8 cellular contexts compared by ENCODE assay signal in genomic region chr14:100159865-100160533, GRCh38. TPM values are rescaled to one million over a fixed set of nuclear protein-coding genes. Genes with fewer than 3 reads are reported as not detected.
DNase-seq lines count a peak whose midpoint lies in the region; ATAC-seq and TF ChIP-seq lines count a peak whose summit lies in the region.

No MANE protein-coding gene starts in this region.

- POLR2A ChIA-PET in CD8-positive, alpha-beta memory T cell (lab: Charles Lee), result interaction anchor here (1.1 kb wide), 1 partner anchor 22 kb away, joined by 3 read pairs; no protein-coding TSS in a partner anchor

- no peak overlapping the region for H3K27ac Mint-ChIP-seq in CD8-positive, alpha-beta memory T cell
- H3K27ac Mint-ChIP-seq in activated naive CD8-positive, alpha-beta T cell treated with anti-CD3 and anti-CD28 coated beads, Interleukin-2, amount 50 U/mL, for 24 hours, result no peak overlapping the region
- H3K27ac Mint-ChIP-seq in mesothelial cell of epicardium, result no peak overlapping the region

- H3K27me3 Mint-ChIP-seq in CD8-positive, alpha-beta memory T cell, result peaks cover 26 to 27% of the 10 kb centered on the region in 2 donors
- peaks cover 16% of the 10 kb centered on the region for H3K27me3 Mint-ChIP-seq in activated naive CD8-positive, alpha-beta T cell treated with anti-CD3 and anti-CD28 coated beads, Interleukin-2, amount 50 U/mL, for 24 hours
- H3K27me3 Mint-ChIP-seq in mesothelial cell of epicardium (ENCODE audit: low read depth), result peaks cover 60% of the 10 kb centered on the region

- no peaks in the 10 kb centered on the region for H3K36me3 ChIP-seq in CD8-positive, alpha-beta memory T cell (ENCODE audit: insufficient read depth, low read length)
- no peaks in the 10 kb centered on the region for H3K36me3 ChIP-seq in HAP-1 (replicated peaks)
- no peaks in the 10 kb centered on the region for H3K36me3 ChIP-seq in aorta (ENCODE audit: control insufficient read depth in 1 of 2, insufficient read depth in 2 of 2, low read length in 1 of 2)

- CTCF ChIA-PET in CD8-positive, alpha-beta memory T cell (lab: Charles Lee), result interaction anchor here (0.7 kb wide), 1 partner anchor 33 kb away, joined by 3 read pairs; no protein-coding TSS in a partner anchor

- no peak overlapping the region for H3K4me3 ChIP-seq in CD8-positive, alpha-beta memory T cell (ENCODE audit: low read length)
- H3K4me3 ChIP-seq in HAP-1 (peak overlapping the region; percentile 26), aorta (ENCODE audit: low read length in 2 of 2) (no peak overlapping the region)

- in situ Hi-C loops in HAP-1 (cut with MboI; ENCODE audit: low sequenced_read_pairs), result no loop called here

- intact Hi-C loops in aorta (cut with DNase I), result no loop called here

- no peak for DNase-seq in CD8-positive, alpha-beta memory T cell
- DNase-seq in HAP-1 (ENCODE audit: low spot score in 2 of 2), result no peak
- DNase-seq in activated naive CD8-positive, alpha-beta T cell treated with anti-CD3 and anti-CD28 coated beads, Interleukin-2, amount 50 U/mL, for 24 hours, result no peak
- no peak for DNase-seq in mesothelial cell of epicardium (ENCODE audit: low spot score in 2 of 2, unreplicated experiment in 2 of 2)
- no peak for DNase-seq in aorta
- DNase-seq in stimulated activated CD4-positive, alpha-beta T cell treated with anti-CD3 and anti-CD28 coated beads, Interleukin-12 subunit alpha, Interleukin-12 subunit beta, amount 100 ng/mL, for 4 hours, result no peak

- peaks cover 2 to 10% (median 5%) of the 10 kb centered on the region in 3 donors for H3K4me1 Mint-ChIP-seq in CD8-positive, alpha-beta memory T cell
- peaks cover 6% of the 10 kb centered on the region for H3K4me1 Mint-ChIP-seq in activated naive CD8-positive, alpha-beta T cell treated with anti-CD3 and anti-CD28 coated beads, Interleukin-2, amount 50 U/mL, for 24 hours
- peaks cover 10% of the 10 kb centered on the region for H3K4me1 Mint-ChIP-seq in mesothelial cell of epicardium

- no peak overlapping the region for H3K27ac ChIP-seq in CD8-positive, alpha-beta memory T cell (ENCODE audit: low read depth, low read length)
- no peak overlapping the region for H3K27ac ChIP-seq in aorta (ENCODE audit: low read depth in 1 of 2, low read length in 2 of 2)

- 8 to 10% methylated on average over 28 to 39 of the region's 39 CpGs for WGBS in aorta, 2 donors

- H3K9me3 ChIP-seq in CD8-positive, alpha-beta memory T cell (ENCODE audit: low read length), result no peaks in the 10 kb centered on the region
- no peaks in the 10 kb centered on the region; the same call in 1 of the 2 replicates for H3K9me3 ChIP-seq in HAP-1
- H3K9me3 ChIP-seq in aorta (ENCODE audit: control insufficient read depth, low read length), result peaks cover 2% of the 10 kb centered on the region

- peaks cover 0 to 4% (median 0%) of the 10 kb centered on the region in 3 donors for H3K36me3 Mint-ChIP-seq in CD8-positive, alpha-beta memory T cell
- peaks cover 1% of the 10 kb centered on the region for H3K36me3 Mint-ChIP-seq in activated naive CD8-positive, alpha-beta T cell treated with anti-CD3 and anti-CD28 coated beads, Interleukin-2, amount 50 U/mL, for 24 hours (ENCODE audit: low read depth)
- H3K36me3 Mint-ChIP-seq in mesothelial cell of epicardium, result peaks cover 2% of the 10 kb centered on the region

- H3K4me3 Mint-ChIP-seq in CD8-positive, alpha-beta memory T cell, result peak overlapping the region in 6 of 7 donors; percentile 41 to 66 (median 54)
- H3K4me3 Mint-ChIP-seq in activated naive CD8-positive, alpha-beta T cell treated with anti-CD3 and anti-CD28 coated beads, Interleukin-2, amount 50 U/mL, for 24 hours, result peak overlapping the region; percentile 53
- peak overlapping the region; percentile 43 for H3K4me3 Mint-ChIP-seq in mesothelial cell of epicardium

- peak; percentile 18 for ATAC-seq in activated naive CD8-positive, alpha-beta T cell treated with anti-CD3 and anti-CD28 coated beads, Interleukin-2, amount 50 U/mL, for 24 hours
- no peak for ATAC-seq in aorta (ENCODE audit: low FRiP score)
- no peak for ATAC-seq in HG03378 (IDR thresholded peaks at IDR 0.05; ENCODE audit: unreplicated experiment)
- ATAC-seq in GM21619 (IDR thresholded peaks at IDR 0.05; ENCODE audit: unreplicated experiment), result no peak

- no peaks in the 10 kb centered on the region for H3K27me3 ChIP-seq in CD8-positive, alpha-beta memory T cell (ENCODE audit: insufficient read depth, low read length, poor library complexity, severe bottlenecking)
- no peaks in the 10 kb centered on the region; the same call in 1 of the 2 replicates for H3K27me3 ChIP-seq in HAP-1 (ENCODE audit: low read depth)
- no peaks in the 10 kb centered on the region for H3K27me3 ChIP-seq in aorta (ENCODE audit: control insufficient read depth in 1 of 2, insufficient read depth in 2 of 2, low read length in 1 of 2)

- TF ChIP-seq CTCF in mesothelial cell of epicardium (IDR thresholded peaks at IDR 0.05; ENCODE audit: unreplicated experiment), result no peak

- no peaks in the 10 kb centered on the region for H3K4me1 ChIP-seq in CD8-positive, alpha-beta memory T cell (ENCODE audit: insufficient read depth, low read length)
- H3K4me1 ChIP-seq in HAP-1, result no peaks in the 10 kb centered on the region
- no peaks in the 10 kb centered on the region for H3K4me1 ChIP-seq in aorta (ENCODE audit: control insufficient read depth in 1 of 2, insufficient read depth in 2 of 2, low read length in 2 of 2)

- H3K9me3 Mint-ChIP-seq in CD8-positive, alpha-beta memory T cell, result peaks cover 0 to 4% (median 3%) of the 10 kb centered on the region in 5 donors
- H3K9me3 Mint-ChIP-seq in activated naive CD8-positive, alpha-beta T cell treated with anti-CD3 and anti-CD28 coated beads, Interleukin-2, amount 50 U/mL, for 24 hours, result peaks cover 3% of the 10 kb centered on the region
- peaks cover 3% of the 10 kb centered on the region for H3K9me3 Mint-ChIP-seq in mesothelial cell of epicardium

RNA-seq across cellular contexts. Expression of gene DEGS2, which starts 0.6 kb away (rescaled TPM):
- total RNA-seq in CD8-positive, alpha-beta memory T cell, result under 1 TPM; 0.35 to 0.42 TPM
- polyA plus RNA-seq in CD8-positive, alpha-beta memory T cell, result 0.72 TPM
- total RNA-seq in mesothelial cell of epicardium (1.5 to 2.1 TPM (median 1.6 TPM) in 3 replicates), aorta (under 1 TPM; 0.81 to 0.99 TPM)
- polyA plus RNA-seq in aorta, result 1 to 10 TPM in 1 of 2 donors, under 1 TPM in 1; 0.10 to 3.0 TPM
